18 cellular contexts compared by ENCODE assay signal in genomic region chr17:75353176-75353575, GRCh38.
"Had no signal": no experiment of that assay in that cellular context is flagged by ENCODE, and none has a peak within 500 bp of the region (broad histone marks: within the 10 kb centered on the region; RNA-seq: fewer than 3 reads in every experiment).

No MANE protein-coding gene starts in this region.

- H3K4me3 Mint-ChIP-seq: dendritic cell treated with granulocyte-macrophage colony-stimulating factor and Interleukin-4, amounts not matched to agents 40 ng/mL and 50 ng/mL, for 4 days; effector memory CD8-positive, alpha-beta T cell had no signal

- DNase-seq: effector memory CD8-positive, alpha-beta T cell; gastrocnemius medialis; heart right ventricle; hypothalamus; mammary epithelial cell; mucosa of descending colon; naive thymus-derived CD8-positive, alpha-beta T cell; posterior cingulate gyrus; sigmoid colon; stimulated activated naive CD4-positive, alpha-beta T cell treated with Interleukin-2 at 50 U/mL for 16 hours; thyroid gland; upper lobe of left lung; uterus had no signal

- H3K27ac ChIP-seq: epithelial cell of prostate, esophagus muscularis mucosa, gastrocnemius medialis, uterus had no signal

- ATAC-seq: effector memory CD8-positive, alpha-beta T cell; gastrocnemius medialis; heart right ventricle; left lobe of liver; mucosa of descending colon; naive thymus-derived CD8-positive, alpha-beta T cell had no signal

- H3K27me3 ChIP-seq: esophagus muscularis mucosa, gastrocnemius medialis, heart right ventricle, sigmoid colon, thyroid gland, upper lobe of left lung, uterus had no signal

- H3K27me3 Mint-ChIP-seq: dendritic cell treated with granulocyte-macrophage colony-stimulating factor and Interleukin-4, amounts not matched to agents 40 ng/mL and 50 ng/mL, for 4 days; effector memory CD8-positive, alpha-beta T cell; naive thymus-derived CD8-positive, alpha-beta T cell had no signal

- H3K9me3 Mint-ChIP-seq: dendritic cell treated with granulocyte-macrophage colony-stimulating factor and Interleukin-4, amounts not matched to agents 40 ng/mL and 50 ng/mL, for 4 days; effector memory CD8-positive, alpha-beta T cell; naive thymus-derived CD8-positive, alpha-beta T cell had no signal

- H3K9me3 ChIP-seq: esophagus muscularis mucosa, gastrocnemius medialis, heart right ventricle, mucosa of descending colon, sigmoid colon, thyroid gland, upper lobe of left lung, uterus had no signal

- H3K4me1 ChIP-seq: uterus had no signal

- H3K36me3 ChIP-seq: esophagus muscularis mucosa, gastrocnemius medialis, heart right ventricle, sigmoid colon, thyroid gland, upper lobe of left lung, uterus had no signal

- H3K4me3 ChIP-seq: esophagus muscularis mucosa, gastrocnemius medialis, heart right ventricle, mucosa of descending colon, sigmoid colon, skin epidermis, thyroid gland, upper lobe of left lung, uterus had no signal
